1 cellular context compared by ENCODE assay signal in the genomic region with DNA sequence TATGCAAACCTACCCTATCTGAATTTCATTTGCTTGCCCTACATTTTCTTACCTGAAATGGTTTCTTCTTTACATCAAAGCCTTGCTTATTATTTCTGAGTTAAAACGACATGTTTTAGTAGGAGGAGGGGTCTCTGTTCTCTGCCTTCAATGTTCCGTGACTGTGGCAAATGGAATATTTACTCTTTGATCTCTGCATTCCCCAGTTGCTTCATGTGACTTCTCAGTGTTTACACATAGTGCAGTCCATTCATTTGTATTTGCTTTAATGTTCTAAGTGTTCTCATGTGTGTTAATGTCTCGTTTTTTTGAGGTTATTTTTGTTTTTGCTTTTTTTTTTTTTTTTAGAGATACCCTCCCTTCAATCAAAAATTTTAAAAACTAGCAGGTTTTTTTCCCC.
A peak's percentile ranks its signal among the peaks of the same experiment; 100 is the strongest.
TF ChIP-seq lines count a peak whose summit lies in the region.

No MANE protein-coding gene starts in this region.

TF ChIP-seq in HepG2, 621 proteins besides CTCF, POLR2A, EP300 and RAD21 (continued from another document and continues in another):
- TF ChIP-seq, protein P1, sequence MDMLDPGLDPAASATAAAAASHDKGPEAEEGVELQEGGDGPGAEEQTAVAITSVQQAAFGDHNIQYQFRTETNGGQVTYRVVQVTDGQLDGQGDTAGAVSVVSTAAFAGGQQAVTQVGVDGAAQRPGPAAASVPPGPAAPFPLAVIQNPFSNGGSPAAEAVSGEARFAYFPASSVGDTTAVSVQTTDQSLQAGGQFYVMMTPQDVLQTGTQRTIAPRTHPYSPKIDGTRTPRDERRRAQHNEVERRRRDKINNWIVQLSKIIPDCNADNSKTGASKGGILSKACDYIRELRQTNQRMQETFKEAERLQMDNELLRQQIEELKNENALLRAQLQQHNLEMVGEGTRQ (IDR thresholded peaks at IDR 0.05; ENCODE audit: low read depth, low read length): peak; percentile 77
- TF ChIP-seq, protein P1 (CRISPR knock-in tag; IDR thresholded peaks at IDR 0.05; ENCODE audit: borderline replicate concordance): peak; percentile 66; the same call in 1 of the 2 replicates
- TF ChIP-seq, protein P2, sequence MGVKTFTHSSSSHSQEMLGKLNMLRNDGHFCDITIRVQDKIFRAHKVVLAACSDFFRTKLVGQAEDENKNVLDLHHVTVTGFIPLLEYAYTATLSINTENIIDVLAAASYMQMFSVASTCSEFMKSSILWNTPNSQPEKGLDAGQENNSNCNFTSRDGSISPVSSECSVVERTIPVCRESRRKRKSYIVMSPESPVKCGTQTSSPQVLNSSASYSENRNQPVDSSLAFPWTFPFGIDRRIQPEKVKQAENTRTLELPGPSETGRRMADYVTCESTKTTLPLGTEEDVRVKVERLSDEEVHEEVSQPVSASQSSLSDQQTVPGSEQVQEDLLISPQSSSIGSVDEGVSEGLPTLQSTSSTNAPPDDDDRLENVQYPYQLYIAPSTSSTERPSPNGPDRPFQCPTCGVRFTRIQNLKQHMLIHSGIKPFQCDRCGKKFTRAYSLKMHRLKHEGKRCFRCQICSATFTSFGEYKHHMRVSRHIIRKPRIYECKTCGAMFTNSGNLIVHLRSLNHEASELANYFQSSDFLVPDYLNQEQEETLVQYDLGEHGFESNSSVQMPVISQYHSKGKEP (CRISPR knock-in tag; IDR thresholded peaks at IDR 0.05): no peak
- TF ChIP-seq, protein P3, sequence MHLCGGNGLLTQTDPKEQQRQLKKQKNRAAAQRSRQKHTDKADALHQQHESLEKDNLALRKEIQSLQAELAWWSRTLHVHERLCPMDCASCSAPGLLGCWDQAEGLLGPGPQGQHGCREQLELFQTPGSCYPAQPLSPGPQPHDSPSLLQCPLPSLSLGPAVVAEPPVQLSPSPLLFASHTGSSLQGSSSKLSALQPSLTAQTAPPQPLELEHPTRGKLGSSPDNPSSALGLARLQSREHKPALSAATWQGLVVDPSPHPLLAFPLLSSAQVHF (CRISPR knock-in tag; IDR thresholded peaks at IDR 0.05): no peak
- TF ChIP-seq, protein P4, sequence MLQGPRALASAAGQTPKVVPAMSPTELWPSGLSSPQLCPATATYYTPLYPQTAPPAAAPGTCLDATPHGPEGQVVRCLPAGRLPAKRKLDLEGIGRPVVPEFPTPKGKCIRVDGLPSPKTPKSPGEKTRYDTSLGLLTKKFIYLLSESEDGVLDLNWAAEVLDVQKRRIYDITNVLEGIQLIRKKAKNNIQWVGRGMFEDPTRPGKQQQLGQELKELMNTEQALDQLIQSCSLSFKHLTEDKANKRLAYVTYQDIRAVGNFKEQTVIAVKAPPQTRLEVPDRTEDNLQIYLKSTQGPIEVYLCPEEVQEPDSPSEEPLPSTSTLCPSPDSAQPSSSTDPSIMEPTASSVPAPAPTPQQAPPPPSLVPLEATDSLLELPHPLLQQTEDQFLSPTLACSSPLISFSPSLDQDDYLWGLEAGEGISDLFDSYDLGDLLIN (CRISPR knock-in tag; IDR thresholded peaks at IDR 0.05; ENCODE audit: borderline replicate concordance): no peak
- no peak for TF ChIP-seq NR2C2 (CRISPR knock-in tag; IDR thresholded peaks at IDR 0.05; ENCODE audit: borderline replicate concordance)
- TF ChIP-seq ZNF451 (CRISPR knock-in tag; IDR thresholded peaks at IDR 0.05): no peak
- no peak for TF ChIP-seq GZF1 (CRISPR knock-in tag; IDR thresholded peaks at IDR 0.05)
- TF ChIP-seq, protein P5, sequence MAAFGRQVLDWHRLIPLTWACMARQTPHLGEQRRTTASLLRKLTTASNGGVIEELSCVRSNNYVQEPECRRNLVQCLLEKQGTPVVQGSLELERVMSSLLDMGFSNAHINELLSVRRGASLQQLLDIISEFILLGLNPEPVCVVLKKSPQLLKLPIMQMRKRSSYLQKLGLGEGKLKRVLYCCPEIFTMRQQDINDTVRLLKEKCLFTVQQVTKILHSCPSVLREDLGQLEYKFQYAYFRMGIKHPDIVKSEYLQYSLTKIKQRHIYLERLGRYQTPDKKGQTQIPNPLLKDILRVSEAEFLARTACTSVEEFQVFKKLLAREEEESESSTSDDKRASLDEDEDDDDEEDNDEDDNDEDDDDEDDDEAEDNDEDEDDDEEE (CRISPR knock-in tag; IDR thresholded peaks at IDR 0.05): no peak
- TF ChIP-seq KDM4B (CRISPR knock-in tag; IDR thresholded peaks at IDR 0.05): no peak
- TF ChIP-seq, protein P6, sequence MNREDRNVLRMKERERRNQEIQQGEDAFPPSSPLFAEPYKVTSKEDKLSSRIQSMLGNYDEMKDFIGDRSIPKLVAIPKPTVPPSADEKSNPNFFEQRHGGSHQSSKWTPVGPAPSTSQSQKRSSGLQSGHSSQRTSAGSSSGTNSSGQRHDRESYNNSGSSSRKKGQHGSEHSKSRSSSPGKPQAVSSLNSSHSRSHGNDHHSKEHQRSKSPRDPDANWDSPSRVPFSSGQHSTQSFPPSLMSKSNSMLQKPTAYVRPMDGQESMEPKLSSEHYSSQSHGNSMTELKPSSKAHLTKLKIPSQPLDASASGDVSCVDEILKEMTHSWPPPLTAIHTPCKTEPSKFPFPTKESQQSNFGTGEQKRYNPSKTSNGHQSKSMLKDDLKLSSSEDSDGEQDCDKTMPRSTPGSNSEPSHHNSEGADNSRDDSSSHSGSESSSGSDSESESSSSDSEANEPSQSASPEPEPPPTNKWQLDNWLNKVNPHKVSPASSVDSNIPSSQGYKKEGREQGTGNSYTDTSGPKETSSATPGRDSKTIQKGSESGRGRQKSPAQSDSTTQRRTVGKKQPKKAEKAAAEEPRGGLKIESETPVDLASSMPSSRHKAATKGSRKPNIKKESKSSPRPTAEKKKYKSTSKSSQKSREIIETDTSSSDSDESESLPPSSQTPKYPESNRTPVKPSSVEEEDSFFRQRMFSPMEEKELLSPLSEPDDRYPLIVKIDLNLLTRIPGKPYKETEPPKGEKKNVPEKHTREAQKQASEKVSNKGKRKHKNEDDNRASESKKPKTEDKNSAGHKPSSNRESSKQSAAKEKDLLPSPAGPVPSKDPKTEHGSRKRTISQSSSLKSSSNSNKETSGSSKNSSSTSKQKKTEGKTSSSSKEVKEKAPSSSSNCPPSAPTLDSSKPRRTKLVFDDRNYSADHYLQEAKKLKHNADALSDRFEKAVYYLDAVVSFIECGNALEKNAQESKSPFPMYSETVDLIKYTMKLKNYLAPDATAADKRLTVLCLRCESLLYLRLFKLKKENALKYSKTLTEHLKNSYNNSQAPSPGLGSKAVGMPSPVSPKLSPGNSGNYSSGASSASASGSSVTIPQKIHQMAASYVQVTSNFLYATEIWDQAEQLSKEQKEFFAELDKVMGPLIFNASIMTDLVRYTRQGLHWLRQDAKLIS (CRISPR knock-in tag; IDR thresholded peaks at IDR 0.05): no peak
- TF ChIP-seq, protein P7, sequence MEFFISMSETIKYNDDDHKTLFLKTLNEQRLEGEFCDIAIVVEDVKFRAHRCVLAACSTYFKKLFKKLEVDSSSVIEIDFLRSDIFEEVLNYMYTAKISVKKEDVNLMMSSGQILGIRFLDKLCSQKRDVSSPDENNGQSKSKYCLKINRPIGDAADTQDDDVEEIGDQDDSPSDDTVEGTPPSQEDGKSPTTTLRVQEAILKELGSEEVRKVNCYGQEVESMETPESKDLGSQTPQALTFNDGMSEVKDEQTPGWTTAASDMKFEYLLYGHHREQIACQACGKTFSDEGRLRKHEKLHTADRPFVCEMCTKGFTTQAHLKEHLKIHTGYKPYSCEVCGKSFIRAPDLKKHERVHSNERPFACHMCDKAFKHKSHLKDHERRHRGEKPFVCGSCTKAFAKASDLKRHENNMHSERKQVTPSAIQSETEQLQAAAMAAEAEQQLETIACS (CRISPR knock-in tag; IDR thresholded peaks at IDR 0.05): no peak
- TF ChIP-seq, protein P8, sequence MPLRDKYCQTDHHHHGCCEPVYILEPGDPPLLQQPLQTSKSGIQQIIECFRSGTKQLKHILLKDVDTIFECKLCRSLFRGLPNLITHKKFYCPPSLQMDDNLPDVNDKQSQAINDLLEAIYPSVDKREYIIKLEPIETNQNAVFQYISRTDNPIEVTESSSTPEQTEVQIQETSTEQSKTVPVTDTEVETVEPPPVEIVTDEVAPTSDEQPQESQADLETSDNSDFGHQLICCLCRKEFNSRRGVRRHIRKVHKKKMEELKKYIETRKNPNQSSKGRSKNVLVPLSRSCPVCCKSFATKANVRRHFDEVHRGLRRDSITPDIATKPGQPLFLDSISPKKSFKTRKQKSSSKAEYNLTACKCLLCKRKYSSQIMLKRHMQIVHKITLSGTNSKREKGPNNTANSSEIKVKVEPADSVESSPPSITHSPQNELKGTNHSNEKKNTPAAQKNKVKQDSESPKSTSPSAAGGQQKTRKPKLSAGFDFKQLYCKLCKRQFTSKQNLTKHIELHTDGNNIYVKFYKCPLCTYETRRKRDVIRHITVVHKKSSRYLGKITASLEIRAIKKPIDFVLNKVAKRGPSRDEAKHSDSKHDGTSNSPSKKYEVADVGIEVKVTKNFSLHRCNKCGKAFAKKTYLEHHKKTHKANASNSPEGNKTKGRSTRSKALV (CRISPR knock-in tag; IDR thresholded peaks at IDR 0.05): no peak
- TF ChIP-seq REXO4 (CRISPR knock-in tag; IDR thresholded peaks at IDR 0.05; ENCODE audit: borderline replicate concordance): no peak
- TF ChIP-seq, protein P9, sequence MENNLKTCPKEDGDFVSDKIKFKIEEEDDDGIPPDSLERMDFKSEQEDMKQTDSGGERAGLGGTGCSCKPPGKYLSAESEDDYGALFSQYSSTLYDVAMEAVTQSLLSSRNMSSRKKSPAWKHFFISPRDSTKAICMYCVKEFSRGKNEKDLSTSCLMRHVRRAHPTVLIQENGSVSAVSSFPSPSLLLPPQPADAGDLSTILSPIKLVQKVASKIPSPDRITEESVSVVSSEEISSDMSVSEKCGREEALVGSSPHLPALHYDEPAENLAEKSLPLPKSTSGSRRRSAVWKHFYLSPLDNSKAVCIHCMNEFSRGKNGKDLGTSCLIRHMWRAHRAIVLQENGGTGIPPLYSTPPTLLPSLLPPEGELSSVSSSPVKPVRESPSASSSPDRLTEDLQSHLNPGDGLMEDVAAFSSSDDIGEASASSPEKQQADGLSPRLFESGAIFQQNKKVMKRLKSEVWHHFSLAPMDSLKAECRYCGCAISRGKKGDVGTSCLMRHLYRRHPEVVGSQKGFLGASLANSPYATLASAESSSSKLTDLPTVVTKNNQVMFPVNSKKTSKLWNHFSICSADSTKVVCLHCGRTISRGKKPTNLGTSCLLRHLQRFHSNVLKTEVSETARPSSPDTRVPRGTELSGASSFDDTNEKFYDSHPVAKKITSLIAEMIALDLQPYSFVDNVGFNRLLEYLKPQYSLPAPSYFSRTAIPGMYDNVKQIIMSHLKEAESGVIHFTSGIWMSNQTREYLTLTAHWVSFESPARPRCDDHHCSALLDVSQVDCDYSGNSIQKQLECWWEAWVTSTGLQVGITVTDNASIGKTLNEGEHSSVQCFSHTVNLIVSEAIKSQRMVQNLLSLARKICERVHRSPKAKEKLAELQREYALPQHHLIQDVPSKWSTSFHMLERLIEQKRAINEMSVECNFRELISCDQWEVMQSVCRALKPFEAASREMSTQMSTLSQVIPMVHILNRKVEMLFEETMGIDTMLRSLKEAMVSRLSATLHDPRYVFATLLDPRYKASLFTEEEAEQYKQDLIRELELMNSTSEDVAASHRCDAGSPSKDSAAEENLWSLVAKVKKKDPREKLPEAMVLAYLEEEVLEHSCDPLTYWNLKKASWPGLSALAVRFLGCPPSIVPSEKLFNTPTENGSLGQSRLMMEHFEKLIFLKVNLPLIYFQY (CRISPR knock-in tag; IDR thresholded peaks at IDR 0.05; ENCODE audit: borderline replicate concordance): no peak
- TF ChIP-seq, protein P10, sequence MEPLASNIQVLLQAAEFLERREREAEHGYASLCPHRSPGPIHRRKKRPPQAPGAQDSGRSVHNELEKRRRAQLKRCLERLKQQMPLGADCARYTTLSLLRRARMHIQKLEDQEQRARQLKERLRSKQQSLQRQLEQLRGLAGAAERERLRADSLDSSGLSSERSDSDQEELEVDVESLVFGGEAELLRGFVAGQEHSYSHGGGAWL (CRISPR knock-in tag; IDR thresholded peaks at IDR 0.05): no peak
- no peak for TF ChIP-seq ZNF274 (CRISPR knock-in tag; IDR thresholded peaks at IDR 0.05)
- no peak for TF ChIP-seq HNRNPUL1 (IDR thresholded peaks at IDR 0.05; ENCODE audit: low read depth, low read length)
- no peak for TF ChIP-seq ZNF530 (CRISPR knock-in tag; IDR thresholded peaks at IDR 0.05; ENCODE audit: low read depth)
- no peak for TF ChIP-seq ZNF652 (CRISPR knock-in tag; IDR thresholded peaks at IDR 0.05; ENCODE audit: borderline replicate concordance, low read depth)
- no peak; the same call in 1 of the 2 replicates for TF ChIP-seq ETV5 (CRISPR knock-in tag; IDR thresholded peaks at IDR 0.05; ENCODE audit: borderline replicate concordance)
- peak; percentile 56 for TF ChIP-seq MED1 (CRISPR knock-in tag; IDR thresholded peaks at IDR 0.05)
- no peak for TF ChIP-seq HOXD1 (CRISPR knock-in tag; IDR thresholded peaks at IDR 0.05)
- TF ChIP-seq HNF4G (IDR thresholded peaks at IDR 0.05; ENCODE audit: borderline replicate concordance, low read depth, low read length): peak; percentile 60
- no peak for TF ChIP-seq HNF4G (CRISPR knock-in tag; IDR thresholded peaks at IDR 0.05; ENCODE audit: borderline replicate concordance, low read depth)
- TF ChIP-seq, protein P11, sequence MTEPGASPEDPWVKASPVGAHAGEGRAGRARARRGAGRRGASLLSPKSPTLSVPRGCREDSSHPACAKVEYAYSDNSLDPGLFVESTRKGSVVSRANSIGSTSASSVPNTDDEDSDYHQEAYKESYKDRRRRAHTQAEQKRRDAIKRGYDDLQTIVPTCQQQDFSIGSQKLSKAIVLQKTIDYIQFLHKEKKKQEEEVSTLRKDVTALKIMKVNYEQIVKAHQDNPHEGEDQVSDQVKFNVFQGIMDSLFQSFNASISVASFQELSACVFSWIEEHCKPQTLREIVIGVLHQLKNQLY (CRISPR knock-in tag; IDR thresholded peaks at IDR 0.05): peak; percentile 80; the same call in 1 of the 2 replicates
- no peak for TF ChIP-seq ATF7-NPFF (CRISPR knock-in tag; IDR thresholded peaks at IDR 0.05; ENCODE audit: low read depth)
